In genomic region chr10:28991738-28992270, GRCh38 we compare ENCODE assay signal across 9 cellular contexts.
A peak's percentile ranks its signal among the peaks of the same experiment; 100 is the strongest.
DNase-seq lines count a peak whose midpoint lies in the region; ATAC-seq and TF ChIP-seq lines count a peak whose summit lies in the region.
"Had no signal": no experiment of that assay in that cellular context is flagged by ENCODE, and none has a peak within 500 bp of the region (broad histone marks: within the 10 kb centered on the region; RNA-seq: fewer than 3 reads in every experiment).

No MANE protein-coding gene starts in this region.

- H3K27ac Mint-ChIP-seq in activated CD8-positive, alpha-beta T cell treated with anti-CD3 and anti-CD28 coated beads for 36 hours: no peak overlapping the region
- no peak overlapping the region for H3K27ac Mint-ChIP-seq in activated T-helper 2 cell treated with anti-CD3 and anti-CD28 coated beads, Interferon-gamma antibody, Interleukin-2, Interleukin-4, amounts not matched to agents 10 μg/mL and 5 μg/mL and 100 μg/mL, durations not matched to agents 14 hours and 24 hours and 36 hours
- H3K27ac Mint-ChIP-seq: stimulated activated naive CD8-positive, alpha-beta T cell treated with anti-CD3 and anti-CD28 coated beads, Interleukin-15, Interleukin-2, amounts not matched to agents 100 ng/mL and 50 ng/mL, for 24 hours had no signal

- TF ChIP-seq CTCF in activated CD8-positive, alpha-beta T cell treated with anti-CD3 and anti-CD28 coated beads for 36 hours (IDR thresholded peaks at IDR 0.05): peak; percentile 47
- TF ChIP-seq CTCF in foreskin keratinocyte (conservative IDR thresholded peaks at IDR 0.05): peak; percentile 87

- DNase-seq in SKM-1 treated with dmso at 0.1 percent for 144 hours (lab: John Stamatoyannopoulos, UW; ENCODE audit: unreplicated experiment) (peak; percentile 14), SKM-1 (lab: John Stamatoyannopoulos, UW; ENCODE audit: unreplicated experiment) (no peak), NCI-H146 (lab: John Stamatoyannopoulos, UW) (peak; percentile 59), foreskin keratinocyte (peak in 1 of 2 donors; percentile 70), retina (peak; percentile 12), superior temporal gyrus (ENCODE audit: extremely low spot score) (no peak)
- DNase-seq in activated CD8-positive, alpha-beta T cell treated with anti-CD3 and anti-CD28 coated beads for 36 hours: peak; percentile 42
- DNase-seq in activated T-helper 2 cell treated with anti-CD3 and anti-CD28 coated beads, Interferon-gamma antibody, Interleukin-2, Interleukin-4, amounts not matched to agents 10 μg/mL and 5 μg/mL and 100 μg/mL, durations not matched to agents 14 hours and 24 hours and 36 hours (ENCODE audit: low spot score): no peak

- CTCF ChIA-PET in activated CD8-positive, alpha-beta T cell treated with anti-CD3 and anti-CD28 coated beads for 36 hours (lab: Charles Lee): interaction anchor here (0.6 to 4.5 kb wide), 12 partner anchors 21 to 363 kb away, joined by 3 to 38 read pairs (median 3); no protein-coding TSS in a partner anchor

- no peaks in the 10 kb centered on the region for H3K27me3 ChIP-seq in foreskin keratinocyte

- H3K4me1 ChIP-seq in foreskin keratinocyte: peaks cover 15% of the 10 kb centered on the region

- no peak overlapping the region for H3K4me3 Mint-ChIP-seq in activated CD8-positive, alpha-beta T cell treated with anti-CD3 and anti-CD28 coated beads for 36 hours
- no peak overlapping the region for H3K4me3 Mint-ChIP-seq in activated T-helper 2 cell treated with anti-CD3 and anti-CD28 coated beads, Interferon-gamma antibody, Interleukin-2, Interleukin-4, amounts not matched to agents 10 μg/mL and 5 μg/mL and 100 μg/mL, durations not matched to agents 14 hours and 24 hours and 36 hours (ENCODE audit: low read depth)
- H3K4me3 Mint-ChIP-seq: stimulated activated naive CD8-positive, alpha-beta T cell treated with anti-CD3 and anti-CD28 coated beads, Interleukin-15, Interleukin-2, amounts not matched to agents 100 ng/mL and 50 ng/mL, for 24 hours had no signal

- intact Hi-C loops in activated CD8-positive, alpha-beta T cell treated with anti-CD3 and anti-CD28 coated beads for 36 hours (cut with micrococcal nuclease): loop anchor here (5.0 kb wide), 1 partner anchor 330 kb away; no protein-coding TSS in a partner anchor
- intact Hi-C loops in activated T-helper 2 cell treated with anti-CD3 and anti-CD28 coated beads, Interferon-gamma antibody, Interleukin-2, Interleukin-4, amounts not matched to agents 10 μg/mL and 5 μg/mL and 100 μg/mL, durations not matched to agents 14 hours and 24 hours and 36 hours (cut with micrococcal nuclease): loop anchor here (1.0 kb wide), 1 partner anchor 329 kb away; no protein-coding TSS in a partner anchor

- no peaks in the 10 kb centered on the region for H3K36me3 Mint-ChIP-seq in activated CD8-positive, alpha-beta T cell treated with anti-CD3 and anti-CD28 coated beads for 36 hours (ENCODE audit: low read depth)
- H3K36me3 Mint-ChIP-seq in activated T-helper 2 cell treated with anti-CD3 and anti-CD28 coated beads, Interferon-gamma antibody, Interleukin-2, Interleukin-4, amounts not matched to agents 10 μg/mL and 5 μg/mL and 100 μg/mL, durations not matched to agents 14 hours and 24 hours and 36 hours (ENCODE audit: low read depth): no peaks in the 10 kb centered on the region

- peaks cover 5% of the 10 kb centered on the region for H3K27me3 Mint-ChIP-seq in activated CD8-positive, alpha-beta T cell treated with anti-CD3 and anti-CD28 coated beads for 36 hours
- no peaks in the 10 kb centered on the region for H3K27me3 Mint-ChIP-seq in activated T-helper 2 cell treated with anti-CD3 and anti-CD28 coated beads, Interferon-gamma antibody, Interleukin-2, Interleukin-4, amounts not matched to agents 10 μg/mL and 5 μg/mL and 100 μg/mL, durations not matched to agents 14 hours and 24 hours and 36 hours (ENCODE audit: low read depth)

- POLR2A ChIA-PET in activated CD8-positive, alpha-beta T cell treated with anti-CD3 and anti-CD28 coated beads for 36 hours (lab: Charles Lee): no interaction called here

- H3K9me3 Mint-ChIP-seq in activated CD8-positive, alpha-beta T cell treated with anti-CD3 and anti-CD28 coated beads for 36 hours: no peaks in the 10 kb centered on the region
- H3K9me3 Mint-ChIP-seq in activated T-helper 2 cell treated with anti-CD3 and anti-CD28 coated beads, Interferon-gamma antibody, Interleukin-2, Interleukin-4, amounts not matched to agents 10 μg/mL and 5 μg/mL and 100 μg/mL, durations not matched to agents 14 hours and 24 hours and 36 hours: no peaks in the 10 kb centered on the region
- H3K9me3 Mint-ChIP-seq: stimulated activated naive CD8-positive, alpha-beta T cell treated with anti-CD3 and anti-CD28 coated beads, Interleukin-15, Interleukin-2, amounts not matched to agents 100 ng/mL and 50 ng/mL, for 24 hours had no signal

- peak; percentile 37 for ATAC-seq in activated CD8-positive, alpha-beta T cell treated with anti-CD3 and anti-CD28 coated beads for 36 hours
- peak; percentile 76 for ATAC-seq in foreskin keratinocyte

- H3K27ac ChIP-seq in foreskin keratinocyte: no peak overlapping the region

- no peaks in the 10 kb centered on the region for H3K4me1 Mint-ChIP-seq in activated CD8-positive, alpha-beta T cell treated with anti-CD3 and anti-CD28 coated beads for 36 hours (ENCODE audit: low read depth)
- H3K4me1 Mint-ChIP-seq in activated T-helper 2 cell treated with anti-CD3 and anti-CD28 coated beads, Interferon-gamma antibody, Interleukin-2, Interleukin-4, amounts not matched to agents 10 μg/mL and 5 μg/mL and 100 μg/mL, durations not matched to agents 14 hours and 24 hours and 36 hours (ENCODE audit: low read depth): no peaks in the 10 kb centered on the region

Comparison
In these comparisons a context has a peak if more than half of its experiments do, and no peak if none do; other contexts are left out.
1. DNase-seq: peak in SKM-1 treated with dmso at 0.1 percent for 144 hours (single experiment), NCI-H146 (single experiment), activated CD8-positive, alpha-beta T cell treated with anti-CD3 and anti-CD28 coated beads for 36 hours (single experiment) and retina (single experiment); none in SKM-1 (single experiment), superior temporal gyrus (single experiment) and activated T-helper 2 cell treated with anti-CD3 and anti-CD28 coated beads, Interferon-gamma antibody, Interleukin-2, Interleukin-4, amounts not matched to agents 10 μg/mL and 5 μg/mL and 100 μg/mL, durations not matched to agents 14 hours and 24 hours and 36 hours (single experiment).